In the genomic region with DNA sequence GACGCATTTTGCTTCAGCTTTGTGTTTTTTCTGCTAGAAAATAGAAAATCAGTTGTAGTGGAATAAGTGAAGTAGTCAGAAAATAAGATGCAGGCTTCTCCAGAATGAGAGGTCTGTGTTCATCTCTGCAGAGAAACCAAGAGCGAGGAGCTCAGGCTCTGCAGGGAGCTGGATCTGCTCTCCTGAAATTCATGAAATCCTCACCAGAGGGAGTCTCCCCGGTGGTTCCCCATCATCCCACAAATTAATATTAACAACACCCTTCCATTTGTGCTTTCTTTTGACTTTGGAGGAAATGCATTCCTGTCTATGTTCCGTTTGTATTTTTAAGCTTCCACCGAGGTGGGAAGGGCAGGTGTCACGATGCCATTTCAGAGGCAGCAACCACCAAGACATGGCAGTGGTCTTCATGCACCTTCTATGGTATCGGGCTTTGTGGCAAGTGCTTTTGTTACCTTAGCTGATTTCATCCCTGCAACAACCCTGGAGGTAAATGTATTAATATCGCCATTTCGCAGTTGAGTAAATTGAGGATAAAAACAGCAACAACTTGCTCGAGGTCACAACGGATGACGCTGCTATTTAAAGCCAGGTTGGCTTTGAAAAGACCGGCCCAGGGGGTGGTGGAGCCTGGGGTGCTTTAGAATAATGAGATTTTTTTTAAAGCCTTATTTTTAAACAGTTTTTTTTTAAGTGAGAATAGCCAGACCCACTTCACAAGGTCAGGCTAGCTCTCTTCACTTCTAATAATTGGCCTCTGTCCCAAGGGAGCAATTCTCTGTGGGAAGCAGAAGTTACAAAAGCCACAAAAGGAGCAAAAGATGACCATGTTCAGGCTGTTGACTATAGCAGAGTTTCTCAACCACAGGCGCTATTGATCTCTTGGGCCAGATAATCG, we compare ENCODE assay signal across 40 cellular contexts.
DNase-seq lines count a peak whose midpoint lies in the region; ATAC-seq, FAIRE-seq and TF ChIP-seq lines count a peak whose summit lies in the region.
"Had no signal": no experiment of that assay in that cellular context is flagged by ENCODE, and none has a peak within 500 bp of the region (broad histone marks: within the 10 kb centered on the region; RNA-seq: fewer than 3 reads in every experiment).

No MANE protein-coding gene starts in this region.

- peak; percentile 77 for FAIRE-seq in endometrium (lab: Jason Lieb, UNC)
- FAIRE-seq: A204.1 had no signal

- H3K4me1 ChIP-seq in BLaER1 = peaks cover 22% of the 10 kb centered on the region
- H3K4me1 ChIP-seq in HUES48 (ENCODE audit: control insufficient read depth, insufficient read depth, low read length) = peaks cover 28% of the 10 kb centered on the region
- peaks cover 0 to 7% (median 0%) of the 10 kb centered on the region in 3 donors for H3K4me1 ChIP-seq in gastroesophageal sphincter
- H3K4me1 ChIP-seq: gastrocnemius medialis, parathyroid adenoma, spleen, testis had no signal

- H3K9me3 Mint-ChIP-seq in neural crest cell = no peaks in the 10 kb centered on the region
- H3K9me3 Mint-ChIP-seq: nephron progenitor cell had no signal

- TF ChIP-seq CTCF in neural crest cell (conservative IDR thresholded peaks at IDR 0.05) (peak; percentile 21), gastroesophageal sphincter (IDR thresholded peaks at IDR 0.05) (no peak)

- H3K9ac ChIP-seq in BLaER1 (no peak overlapping the region), HUES48 (ENCODE audit: low read depth, low read length) (no peak overlapping the region)
- H3K9ac ChIP-seq: parathyroid adenoma had no signal

- WGBS in gastroesophageal sphincter (ENCODE audit: low coverage in 1 of 2), 2 donors = 49 to 55% methylated on average over 8 to 15 of the region's 15 CpGs

- H3K9me3 ChIP-seq in BLaER1 (no peaks in the 10 kb centered on the region), HUES48 (ENCODE audit: control insufficient read depth, insufficient read depth, low read length) (no peaks in the 10 kb centered on the region), gastroesophageal sphincter (no peaks in the 10 kb centered on the region)
- H3K9me3 ChIP-seq: gastrocnemius medialis, testis had no signal

- ATAC-seq in gastroesophageal sphincter = no peak
- ATAC-seq: CD8-positive, alpha-beta T cell; gastrocnemius medialis; HCT116; mucosa of descending colon; right cardiac atrium; Right ventricle myocardium inferior; SK-N-SH treated with all-trans-retinoic acid at 6 μM for 48 hours had no signal

- DNase-seq in neural crest cell (ENCODE audit: low read depth, low spot score) (no peak), HuH-7 (ENCODE audit: low spot score) (no peak), GF-D8 (lab: John Stamatoyannopoulos, UW) (no peak), DMS 273 (lab: John Stamatoyannopoulos, UW; ENCODE audit: unreplicated experiment) (no peak)
- DNase-seq: activated CD4-positive, alpha-beta T cell treated with anti-CD3 and anti-CD28 coated beads for 1 hour; activated CD8-positive, alpha-beta memory T cell treated with anti-CD3 and anti-CD28 coated beads for 24 hours; activated naive CD4-positive, alpha-beta T cell treated with anti-CD3 and anti-CD28 coated beads, Interleukin-2, amount 50 U/mL, for 16 hours; activated T-cell treated with anti-CD3 and anti-CD28 coated beads for 4 hours; amniotic stem cell; CD8-positive, alpha-beta T cell; cerebellar nuclear complex; dermis blood vessel endothelial cell; DMS153; gastrocnemius medialis; hippocampal formation; immature natural killer cell; mammary epithelial cell; mucosa of descending colon; NCI-H1048; NCI-H1694 treated with DMSO at 0.1 percent for 48 hours; NCI-H526 treated with DMSO at 0.1 percent for 48 hours; nephron progenitor cell; PC-9; right cardiac atrium; spleen; stimulated activated CD4-positive, alpha-beta T cell treated with anti-CD3 and anti-CD28 coated beads, Interleukin-2, amount 100 ng/mL, for 24 hours; testis had no signal

- H3K4me3 ChIP-seq in BLaER1 (no peak overlapping the region), HUES48 (ENCODE audit: low read depth, low read length) (no peak overlapping the region), gastroesophageal sphincter (no peak overlapping the region)
- H3K4me3 ChIP-seq: gastrocnemius medialis, mucosa of descending colon, PC-9, spleen, testis had no signal

- H3K36me3 ChIP-seq in BLaER1 = no peaks in the 10 kb centered on the region
- no peaks in the 10 kb centered on the region for H3K36me3 ChIP-seq in HUES48 (ENCODE audit: control insufficient read depth, insufficient read depth, low read length)
- no peaks in the 10 kb centered on the region for H3K36me3 ChIP-seq in gastroesophageal sphincter
- H3K36me3 ChIP-seq: gastrocnemius medialis, spleen had no signal

- no peak for TF ChIP-seq EP300 in gastroesophageal sphincter (IDR thresholded peaks at IDR 0.05)

- peaks cover 21% of the 10 kb centered on the region for H3K4me1 Mint-ChIP-seq in neural crest cell
- H3K4me1 Mint-ChIP-seq: immature natural killer cell had no signal

- no peaks in the 10 kb centered on the region for H4K20me1 ChIP-seq in BLaER1

- peak overlapping the region; percentile 21 for H3K27ac Mint-ChIP-seq in neural crest cell (ENCODE audit: unreplicated experiment)
- H3K27ac Mint-ChIP-seq: activated T-helper 2 cell treated with anti-CD3 and anti-CD28 coated beads, Interferon-gamma antibody, Interleukin-2, Interleukin-4, amounts not matched to agents 10 μg/mL and 5 μg/mL and 100 μg/mL, durations not matched to agents 14 hours and 24 hours and 36 hours; CD8-positive, alpha-beta T cell; immature natural killer cell; nephron progenitor cell; stimulated activated naive CD8-positive, alpha-beta T cell treated with anti-CD3 and anti-CD28 coated beads, Interleukin-15, Interleukin-2, amounts not matched to agents 100 ng/mL and 50 ng/mL, for 24 hours; T-helper 1 cell treated with Interleukin-12 subunit alpha and Interleukin-12 subunit beta and Interleukin-4 antibody, amounts not matched to agents 30 μg/mL and 1 μg/mL, for 36 hours had no signal

- H3K27me3 ChIP-seq in BLaER1 = no peaks in the 10 kb centered on the region
- no peaks in the 10 kb centered on the region for H3K27me3 ChIP-seq in HUES48 (ENCODE audit: control insufficient read depth, insufficient read depth, low read length)
- peaks cover 3% of the 10 kb centered on the region for H3K27me3 ChIP-seq in gastroesophageal sphincter
- H3K27me3 ChIP-seq: gastrocnemius medialis, testis had no signal

- peaks cover 4% of the 10 kb centered on the region for H3K27me3 Mint-ChIP-seq in neural crest cell (ENCODE audit: low read depth)
- H3K27me3 Mint-ChIP-seq: brain had no signal

- H3K36me3 Mint-ChIP-seq in neural crest cell (ENCODE audit: low read depth) = no peaks in the 10 kb centered on the region
- H3K36me3 Mint-ChIP-seq: brain; CD8-positive, alpha-beta T cell; immature natural killer cell had no signal

- no peak overlapping the region for H3K4me3 Mint-ChIP-seq in neural crest cell
- H3K4me3 Mint-ChIP-seq: brain; CD8-positive, alpha-beta T cell; immature natural killer cell; nephron progenitor cell; stimulated activated naive CD8-positive, alpha-beta T cell treated with anti-CD3 and anti-CD28 coated beads, Interleukin-15, Interleukin-2, amounts not matched to agents 100 ng/mL and 50 ng/mL, for 24 hours; T-helper 1 cell treated with Interleukin-12 subunit alpha and Interleukin-12 subunit beta and Interleukin-4 antibody, amounts not matched to agents 30 μg/mL and 1 μg/mL, for 36 hours had no signal

- H3K27ac ChIP-seq in BLaER1 = no peak overlapping the region
- peak overlapping the region; percentile 4 for H3K27ac ChIP-seq in HUES48 (ENCODE audit: low read depth, low read length)
- H3K27ac ChIP-seq in gastroesophageal sphincter = no peak overlapping the region
- H3K27ac ChIP-seq: gastrocnemius medialis, parathyroid adenoma, PC-9, spleen, testis had no signal

- TF ChIP-seq POLR2A in gastroesophageal sphincter (IDR thresholded peaks at IDR 0.05) = no peak

- H3K4me2 ChIP-seq in BLaER1 = peak overlapping the region; percentile 56
- H3K4me2 ChIP-seq: PC-9 had no signal
